Comparison of ENCODE assay signal across 10 cellular contexts in the genomic region with DNA sequence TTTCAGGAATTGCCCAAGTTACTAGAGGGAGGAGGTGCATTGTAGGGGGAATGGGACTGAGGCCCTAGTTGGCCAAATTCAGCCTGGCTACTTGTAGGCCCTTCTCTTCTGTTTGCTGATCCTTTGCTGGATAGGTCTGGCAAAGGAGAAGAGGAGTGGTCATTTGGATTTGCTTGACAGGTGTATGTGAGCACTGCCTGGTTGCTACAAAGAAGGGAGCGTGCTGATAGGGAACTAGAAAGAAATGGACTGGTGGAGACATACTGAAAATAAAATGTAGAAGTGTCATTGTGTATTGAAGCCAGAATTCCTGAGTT. TPM values are rescaled to one million over a fixed set of nuclear protein-coding genes. Genes with fewer than 3 reads are reported as not detected.
DNase-seq lines count a peak whose midpoint lies in the region; ATAC-seq and TF ChIP-seq lines count a peak whose summit lies in the region.
"Had no signal": no experiment of that assay in that cellular context is flagged by ENCODE, and none has a peak within 500 bp of the region (broad histone marks: within the 10 kb centered on the region; RNA-seq: fewer than 3 reads in every experiment).

No MANE protein-coding gene starts in this region.

- no peaks in the 10 kb centered on the region for H3K9me3 ChIP-seq in psoas muscle
- H3K9me3 ChIP-seq: thoracic aorta had no signal

- no peaks in the 10 kb centered on the region for H3K9me3 Mint-ChIP-seq in activated CD4-positive, alpha-beta T cell treated with anti-CD3 and anti-CD28 coated beads, Interleukin-2, amount 10 ng/mL, durations not matched to agents 7 days and 5 days
- no peaks in the 10 kb centered on the region for H3K9me3 Mint-ChIP-seq in central memory CD8-positive, alpha-beta T cell

- peak overlapping the region; percentile 51 for H3K4me3 Mint-ChIP-seq in activated CD4-positive, alpha-beta T cell treated with anti-CD3 and anti-CD28 coated beads, Interleukin-2, amount 10 ng/mL, durations not matched to agents 7 days and 5 days
- H3K4me3 Mint-ChIP-seq in central memory CD8-positive, alpha-beta T cell: peak overlapping the region; percentile 97

- POLR2A ChIA-PET in activated CD4-positive, alpha-beta T cell treated with anti-CD3 and anti-CD28 coated beads, Interleukin-2, amount 10 ng/mL, durations not matched to agents 7 days and 5 days (lab: Charles Lee): interaction anchor here (1.2 kb wide), 1 partner anchor 107 kb away, joined by 4 read pairs; no protein-coding TSS in a partner anchor

- peaks cover 51% of the 10 kb centered on the region for H3K4me1 Mint-ChIP-seq in activated CD4-positive, alpha-beta T cell treated with anti-CD3 and anti-CD28 coated beads, Interleukin-2, amount 10 ng/mL, durations not matched to agents 7 days and 5 days
- peaks cover 59% of the 10 kb centered on the region for H3K4me1 Mint-ChIP-seq in central memory CD8-positive, alpha-beta T cell

- H3K27ac ChIP-seq in psoas muscle: no peak overlapping the region
- H3K27ac ChIP-seq: thoracic aorta had no signal

- H3K27me3 ChIP-seq in psoas muscle (ENCODE audit: insufficient read depth in 3 of 3, low read length in 2 of 3): no peaks in the 10 kb centered on the region

- peaks cover 0 to 5% of the 10 kb centered on the region in 2 donors for H3K36me3 ChIP-seq in psoas muscle (ENCODE audit: insufficient read depth in 1 of 2, low read depth in 1 of 2)
- H3K36me3 ChIP-seq: thoracic aorta had no signal

- CTCF ChIA-PET in activated CD4-positive, alpha-beta T cell treated with anti-CD3 and anti-CD28 coated beads, Interleukin-2, amount 10 ng/mL, durations not matched to agents 7 days and 5 days (lab: Charles Lee): interaction anchor here (0.9 to 1.1 kb wide), 2 partner anchors 9 to 11 kb away, joined by 3 to 4 read pairs; no protein-coding TSS in a partner anchor

- intact Hi-C loops in psoas muscle (cut with DNase I): loop anchor here in 1 of 2 donors (10.0 kb wide), 1 partner anchor 151 kb away; no protein-coding TSS in a partner anchor

- H3K27ac Mint-ChIP-seq in activated CD4-positive, alpha-beta T cell treated with anti-CD3 and anti-CD28 coated beads, Interleukin-2, amount 10 ng/mL, durations not matched to agents 7 days and 5 days: peak overlapping the region; percentile 60
- peak overlapping the region; percentile 74 for H3K27ac Mint-ChIP-seq in central memory CD8-positive, alpha-beta T cell (ENCODE audit: low read depth)

- H3K4me3 ChIP-seq in psoas muscle: peak overlapping the region; percentile 83
- H3K4me3 ChIP-seq: thoracic aorta had no signal

- WGBS in psoas muscle, 3 donors: 83 to 96% (median 85%) methylated on average over 1 of the region's 1 CpG

- DNase-seq in activated CD4-positive, alpha-beta T cell treated with anti-CD3 and anti-CD28 coated beads, Interleukin-2, amount 10 ng/mL, durations not matched to agents 7 days and 5 days: no peak
- DNase-seq in activated CD4-positive, alpha-beta T cell treated with anti-CD3 and anti-CD28 coated beads for 4 hours: no peak
- DNase-seq in NCI-H2029 treated with DMSO at 0.1 percent for 48 hours (lab: John Stamatoyannopoulos, UW) (peak; percentile 100), psoas muscle (no peak), AML-193 (lab: John Stamatoyannopoulos, UW) (no peak), kidney tubule cell (ENCODE audit: low spot score) (no peak)
- DNase-seq in central memory CD8-positive, alpha-beta T cell (ENCODE audit: low spot score in 2 of 2): no peak
- DNase-seq: NCI-H446 had no signal

- no peaks in the 10 kb centered on the region for H3K27me3 Mint-ChIP-seq in activated CD4-positive, alpha-beta T cell treated with anti-CD3 and anti-CD28 coated beads, Interleukin-2, amount 10 ng/mL, durations not matched to agents 7 days and 5 days
- H3K27me3 Mint-ChIP-seq in central memory CD8-positive, alpha-beta T cell: no peaks in the 10 kb centered on the region

- H3K4me1 ChIP-seq in psoas muscle: peaks cover 44% of the 10 kb centered on the region

- ATAC-seq in central memory CD8-positive, alpha-beta T cell (replicated peaks; ENCODE audit: extremely low read depth, poor library complexity, severe bottlenecking): no peak
- no peak for ATAC-seq in psoas muscle
- ATAC-seq in GM19351 (IDR thresholded peaks at IDR 0.05; ENCODE audit: unreplicated experiment): no peak

- TF ChIP-seq CTCF in psoas muscle (IDR thresholded peaks at IDR 0.05): no peak

- H3K36me3 Mint-ChIP-seq in activated CD4-positive, alpha-beta T cell treated with anti-CD3 and anti-CD28 coated beads, Interleukin-2, amount 10 ng/mL, durations not matched to agents 7 days and 5 days (ENCODE audit: low read depth): peaks cover 36% of the 10 kb centered on the region
- H3K36me3 Mint-ChIP-seq in central memory CD8-positive, alpha-beta T cell (ENCODE audit: insufficient read depth): peaks cover 17% of the 10 kb centered on the region

RNA-seq across cellular contexts. Expression of a gene that starts 3.6 kb away (rescaled TPM):
- 100 to 1,000 TPM; 231 to 248 TPM for total RNA-seq in activated CD4-positive, alpha-beta T cell treated with anti-CD3 and anti-CD28 coated beads, Interleukin-2, amount 10 ng/mL, durations not matched to agents 7 days and 5 days
- total RNA-seq in psoas muscle: 100 to 1,000 TPM; 176 to 276 (median 262) TPM
- 100 to 1,000 TPM; 328 to 653 (median 448) TPM for polyA plus RNA-seq in psoas muscle
